In the genomic region with DNA sequence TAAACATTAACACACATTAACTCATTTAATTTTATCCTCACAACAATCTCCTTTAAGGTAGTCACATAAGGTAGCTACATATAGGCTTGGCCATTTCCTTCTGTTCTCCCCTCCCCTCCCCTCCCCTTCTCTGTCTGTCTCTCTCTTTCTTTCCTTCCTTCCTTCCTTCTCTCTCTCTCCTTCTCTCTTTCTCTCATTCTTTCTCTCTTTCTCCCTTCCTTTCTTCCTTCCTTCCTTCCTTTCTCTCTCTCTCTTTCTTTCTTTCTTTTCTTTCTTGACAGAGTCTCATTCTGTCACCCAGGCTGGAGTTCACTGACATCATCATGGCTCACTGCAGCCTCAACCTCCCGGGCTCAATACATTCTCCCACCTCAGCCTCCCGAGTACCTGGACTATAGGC, we compare ENCODE assay signal across 19 cellular contexts.
"Had no signal": no experiment of that assay in that cellular context is flagged by ENCODE, and none has a peak within 500 bp of the region (broad histone marks: within the 10 kb centered on the region; RNA-seq: fewer than 3 reads in every experiment).

No MANE protein-coding gene starts in this region.

- H3K4me1 ChIP-seq: body of pancreas, left lung, testis had no signal

- H3K9me3 ChIP-seq: body of pancreas, testis had no signal

- H3K27ac ChIP-seq: body of pancreas, dorsolateral prefrontal cortex, left lung, testis had no signal

- H3K36me3 ChIP-seq: left lung had no signal

- H3K4me3 ChIP-seq: body of pancreas, dorsolateral prefrontal cortex, left lung, testis had no signal

- ATAC-seq: activated T-cell treated with anti-CD3 and anti-CD28 coated beads, Interleukin-2, amount 50 U/mL, for 4 hours; body of pancreas; left lung; WTC11 had no signal

- FAIRE-seq: frontal cortex, kidney had no signal

- H3K27me3 ChIP-seq: body of pancreas, dorsolateral prefrontal cortex, left lung, testis had no signal

- DNase-seq: activated CD4-positive, alpha-beta T cell treated with anti-CD3 and anti-CD28 coated beads for 48 hours; activated CD8-positive, alpha-beta memory T cell treated with anti-CD3 and anti-CD28 coated beads, Interleukin-2, amount 50 U/mL, for 4 hours; activated naive CD4-positive, alpha-beta T cell treated with anti-CD3 and anti-CD28 coated beads for 36 hours; activated T-cell treated with anti-CD3 and anti-CD28 coated beads, Interleukin-2, amount 50 U/mL, for 4 hours; body of pancreas; caudate nucleus; dorsolateral prefrontal cortex; head of caudate nucleus; kidney; left lung; nephron progenitor cell; occipital lobe; posterior cingulate gyrus; retina; stimulated activated CD4-positive, alpha-beta T cell treated with anti-CD3 and anti-CD28 coated beads, Interleukin-15, amount 100 ng/mL, for 24 hours; stimulated activated CD4-positive, alpha-beta T cell treated with anti-CD3 and anti-CD28 coated beads, Interleukin-2, amount 100 ng/mL, for 48 hours; testis had no signal
